ENCODE assay signal across 1 cellular context in genomic region chr15:77419050-77419835, GRCh38.
TF ChIP-seq lines count a peak whose summit lies in the region.

No MANE protein-coding gene starts in this region.

TF ChIP-seq in HEK293, 187 proteins besides CTCF, POLR2A, EP300 and RAD21 (continued from another document):
- 0 out of 2 replicates have a peak, but pooled peaks have one; percentile 15 for TF ChIP-seq GLIS1 (tag by site-specific recombination; IDR thresholded peaks at IDR 0.05)
- TF ChIP-seq ZNF132 (tag by site-specific recombination; IDR thresholded peaks at IDR 0.05; ENCODE audit: borderline replicate concordance): no peak
- TF ChIP-seq ZBTB1 (tag by site-specific recombination; IDR thresholded peaks at IDR 0.05): peak; percentile 82; the same call in 1 of the 2 replicates
- TF ChIP-seq ZNF423 (tag by site-specific recombination; IDR thresholded peaks at IDR 0.05): peak; percentile 20; the same call in 1 of the 2 replicates
- TF ChIP-seq YY1 (tag by site-specific recombination; IDR thresholded peaks at IDR 0.05): no peak
- peak; percentile 12; the same call in 1 of the 2 replicates for TF ChIP-seq ZNF692 (tag by site-specific recombination; IDR thresholded peaks at IDR 0.05)
- TF ChIP-seq ZBTB20 (tag by site-specific recombination; IDR thresholded peaks at IDR 0.05): peak; percentile 37; the same call in 1 of the 2 replicates
- no peak for TF ChIP-seq ZNF354C (tag by site-specific recombination; IDR thresholded peaks at IDR 0.05; ENCODE audit: borderline replicate concordance, low read depth)
- TF ChIP-seq ZNF169 (tag by site-specific recombination; IDR thresholded peaks at IDR 0.05): no peak
- TF ChIP-seq ZNF138 (tag by site-specific recombination; IDR thresholded peaks at IDR 0.05; ENCODE audit: borderline replicate concordance): no peak
- no peak for TF ChIP-seq ZNF530 (tag by site-specific recombination; IDR thresholded peaks at IDR 0.05; ENCODE audit: low read depth)
- TF ChIP-seq ZNF16 (tag by site-specific recombination; IDR thresholded peaks at IDR 0.05; ENCODE audit: low read depth): no peak
- TF ChIP-seq ZNF311 (tag by site-specific recombination; IDR thresholded peaks at IDR 0.05; ENCODE audit: borderline replicate concordance): no peak
- TF ChIP-seq ZNF561 (tag by site-specific recombination; IDR thresholded peaks at IDR 0.05; ENCODE audit: borderline replicate concordance): no peak
- TF ChIP-seq ZNF677 (tag by site-specific recombination; IDR thresholded peaks at IDR 0.05): no peak
- TF ChIP-seq ZBTB26 (tag by site-specific recombination; optimal IDR thresholded peaks at IDR 0.05): peak; percentile 88
- peak; percentile 79 for TF ChIP-seq ZFHX2 (tag by site-specific recombination; conservative IDR thresholded peaks at IDR 0.05)
- peak; percentile 79 for TF ChIP-seq ZNF335 (tag by site-specific recombination; conservative IDR thresholded peaks at IDR 0.05)
- TF ChIP-seq GLI4 (tag by site-specific recombination; IDR thresholded peaks at IDR 0.05): no peak
- TF ChIP-seq ZNF837 (tag by site-specific recombination; IDR thresholded peaks at IDR 0.05): no peak
- no peak for TF ChIP-seq ZNF670 (tag by site-specific recombination; IDR thresholded peaks at IDR 0.05; ENCODE audit: low read depth)
- TF ChIP-seq ZNF596 (tag by site-specific recombination; IDR thresholded peaks at IDR 0.05): no peak
- no peak for TF ChIP-seq ZNF280C (tag by site-specific recombination; IDR thresholded peaks at IDR 0.05)
- no peak for TF ChIP-seq KLF1 (tag by site-specific recombination; IDR thresholded peaks at IDR 0.05)
- TF ChIP-seq ZNF513 (tag by site-specific recombination; IDR thresholded peaks at IDR 0.05): no peak
- no peak for TF ChIP-seq SCRT1 (tag by site-specific recombination; IDR thresholded peaks at IDR 0.05; ENCODE audit: borderline replicate concordance)
- TF ChIP-seq ZNF654 (tag by site-specific recombination; IDR thresholded peaks at IDR 0.05; ENCODE audit: low read depth): no peak
- TF ChIP-seq ZNF24 (tag by site-specific recombination; IDR thresholded peaks at IDR 0.05): no peak
- no peak for TF ChIP-seq SP7 (tag by site-specific recombination; IDR thresholded peaks at IDR 0.05)
- TF ChIP-seq KLF16 (tag by site-specific recombination; IDR thresholded peaks at IDR 0.05): 0 out of 2 replicates have a peak, but pooled peaks have one; percentile 32
- no peak for TF ChIP-seq KLF10 (tag by site-specific recombination; IDR thresholded peaks at IDR 0.05)
- TF ChIP-seq ZNF426 (tag by site-specific recombination; IDR thresholded peaks at IDR 0.05): no peak
- TF ChIP-seq ZFP37 (tag by site-specific recombination; IDR thresholded peaks at IDR 0.05): no peak
- TF ChIP-seq GLIS2 (tag by site-specific recombination; IDR thresholded peaks at IDR 0.05): peak; percentile 84
- no peak for TF ChIP-seq ZNF501 (tag by site-specific recombination; IDR thresholded peaks at IDR 0.05)
- no peak for TF ChIP-seq ZNF366 (tag by site-specific recombination; conservative IDR thresholded peaks at IDR 0.05)
- TF ChIP-seq ZNF350 (tag by site-specific recombination; IDR thresholded peaks at IDR 0.05): no peak
- TF ChIP-seq WT1 (tag by site-specific recombination; IDR thresholded peaks at IDR 0.05): no peak
TF ChIP-seq in HEK293: peak in this region for 20.
